Comparison of ENCODE assay signal across 14 cellular contexts in the genomic region with DNA sequence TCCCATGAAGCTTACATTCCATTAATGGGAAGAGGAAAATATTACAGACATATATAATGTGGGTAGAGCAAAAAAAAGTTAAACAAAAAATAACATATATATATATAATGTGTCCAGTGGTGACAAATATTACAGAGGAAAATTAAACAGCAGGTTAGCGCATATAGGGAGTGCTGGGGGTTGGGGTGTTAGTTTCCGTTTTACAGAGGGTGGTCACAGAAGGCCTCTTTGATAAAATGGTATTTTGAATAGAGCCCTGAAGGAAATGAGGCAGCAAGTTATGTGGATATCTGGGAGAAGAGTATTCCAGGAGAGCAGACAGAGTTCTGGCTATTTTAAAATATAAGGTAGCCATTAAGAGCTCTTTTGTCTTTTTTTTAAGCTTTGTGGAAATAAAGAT.
DNase-seq lines count a peak whose midpoint lies in the region; ATAC-seq and TF ChIP-seq lines count a peak whose summit lies in the region.
"Had no signal": no experiment of that assay in that cellular context is flagged by ENCODE, and none has a peak within 500 bp of the region (broad histone marks: within the 10 kb centered on the region; RNA-seq: fewer than 3 reads in every experiment).

No MANE protein-coding gene starts in this region.

- H3K27ac Mint-ChIP-seq in CD4-positive, alpha-beta memory T cell = no peak overlapping the region
- H3K27ac Mint-ChIP-seq in activated CD4-positive, alpha-beta memory T cell treated with anti-CD3 and anti-CD28 coated beads, Interleukin-2, amount 10 ng/mL, durations not matched to agents 7 days and 5 days = no peak overlapping the region
- H3K27ac Mint-ChIP-seq: T-helper 2 cell treated with Interferon-gamma antibody and Interleukin-4, amounts not matched to agents 5 μg/mL and 100 μg/mL, for 36 hours had no signal

- peaks cover 7 to 10% (median 10%) of the 10 kb centered on the region in 4 donors for H3K4me1 Mint-ChIP-seq in CD4-positive, alpha-beta memory T cell
- peaks cover 5% of the 10 kb centered on the region for H3K4me1 Mint-ChIP-seq in activated CD4-positive, alpha-beta memory T cell treated with anti-CD3 and anti-CD28 coated beads, Interleukin-2, amount 10 ng/mL, durations not matched to agents 7 days and 5 days

- no peaks in the 10 kb centered on the region for H3K9me3 Mint-ChIP-seq in CD4-positive, alpha-beta memory T cell
- no peaks in the 10 kb centered on the region for H3K9me3 Mint-ChIP-seq in activated CD4-positive, alpha-beta memory T cell treated with anti-CD3 and anti-CD28 coated beads, Interleukin-2, amount 10 ng/mL, durations not matched to agents 7 days and 5 days
- H3K9me3 Mint-ChIP-seq: T-helper 2 cell treated with Interferon-gamma antibody and Interleukin-4, amounts not matched to agents 5 μg/mL and 100 μg/mL, for 36 hours had no signal

- H3K27ac ChIP-seq in AG04450 (ENCODE audit: low read depth, low read length) (peak overlapping the region; percentile 95), SJSA1 (peak overlapping the region; percentile 99), epithelial cell of prostate (peak overlapping the region; percentile 86), neutrophil (peak overlapping the region; percentile 69)
- H3K27ac ChIP-seq in CD4-positive, alpha-beta memory T cell (ENCODE audit: low read depth, low read length) = no peak overlapping the region
- H3K27ac ChIP-seq: BLaER1 had no signal

- H3K27me3 ChIP-seq in AG04450 (ENCODE audit: control insufficient read depth, insufficient read depth, low read length) = no peaks in the 10 kb centered on the region
- no peaks in the 10 kb centered on the region for H3K27me3 ChIP-seq in SJSA1 (replicated peaks)
- no peaks in the 10 kb centered on the region for H3K27me3 ChIP-seq in neutrophil
- no peaks in the 10 kb centered on the region for H3K27me3 ChIP-seq in CD4-positive, alpha-beta memory T cell (ENCODE audit: insufficient read depth, low read length)
- H3K27me3 ChIP-seq: BLaER1 had no signal

- intact Hi-C loops in CD4-positive, alpha-beta memory T cell (cut with micrococcal nuclease) = no loop called here

- H3K4me3 Mint-ChIP-seq in CD4-positive, alpha-beta memory T cell = no peak overlapping the region
- no peak overlapping the region for H3K4me3 Mint-ChIP-seq in activated CD4-positive, alpha-beta memory T cell treated with anti-CD3 and anti-CD28 coated beads, Interleukin-2, amount 10 ng/mL, durations not matched to agents 7 days and 5 days
- H3K4me3 Mint-ChIP-seq: T-helper 2 cell treated with Interferon-gamma antibody and Interleukin-4, amounts not matched to agents 5 μg/mL and 100 μg/mL, for 36 hours had no signal

- POLR2A ChIA-PET in AG04450 (lab: Yijun Ruan, JAX) = interaction anchor here (0.9 to 1.8 kb wide), 5 partner anchors 11 to 113 kb away, joined by 3 to 4 read pairs (median 3); no protein-coding TSS in a partner anchor
- POLR2A ChIA-PET in CD4-positive, alpha-beta memory T cell (lab: Charles Lee; ENCODE audit: partially characterized antibody) = no interaction called here
- POLR2A ChIA-PET in activated CD4-positive, alpha-beta memory T cell treated with anti-CD3 and anti-CD28 coated beads, Interleukin-2, amount 10 ng/mL, durations not matched to agents 7 days and 5 days (lab: Charles Lee) = no interaction called here

- H3K36me3 Mint-ChIP-seq in CD4-positive, alpha-beta memory T cell = peaks cover 59 to 69% of the 10 kb centered on the region in 2 donors
- peaks cover 33% of the 10 kb centered on the region for H3K36me3 Mint-ChIP-seq in activated CD4-positive, alpha-beta memory T cell treated with anti-CD3 and anti-CD28 coated beads, Interleukin-2, amount 10 ng/mL, durations not matched to agents 7 days and 5 days (ENCODE audit: low read depth)

- H3K4me1 ChIP-seq in SJSA1 (replicated peaks) (peaks cover 46% of the 10 kb centered on the region), neutrophil (ENCODE audit: control insufficient read depth in 1 of 2, insufficient read depth in 1 of 2, low read depth in 1 of 2, low read length in 1 of 2) (peaks cover 82 to 83% of the 10 kb centered on the region in 2 experiments)
- no peaks in the 10 kb centered on the region for H3K4me1 ChIP-seq in CD4-positive, alpha-beta memory T cell (ENCODE audit: insufficient read depth, low read length)
- H3K4me1 ChIP-seq: BLaER1 had no signal

- H3K36me3 ChIP-seq in SJSA1 = peaks cover 7% of the 10 kb centered on the region; the same call in 1 of the 2 replicates
- H3K36me3 ChIP-seq in neutrophil = no peaks in the 10 kb centered on the region
- peaks cover 17% of the 10 kb centered on the region for H3K36me3 ChIP-seq in CD4-positive, alpha-beta memory T cell (ENCODE audit: insufficient read depth, low read length)

- no peak overlapping the region for H3K4me3 ChIP-seq in AG04450 (ENCODE audit: low read depth, low read length)
- H3K4me3 ChIP-seq in SJSA1 = no peak overlapping the region
- H3K4me3 ChIP-seq in neutrophil (ENCODE audit: low read depth in 1 of 2, low read length in 1 of 2) = no peak overlapping the region
- no peak overlapping the region for H3K4me3 ChIP-seq in CD4-positive, alpha-beta memory T cell (ENCODE audit: low read length in 2 of 2)
- H3K4me3 ChIP-seq: BLaER1 had no signal

- no peak for ATAC-seq in HG02610 (IDR thresholded peaks at IDR 0.05; ENCODE audit: unreplicated experiment)

- H3K27me3 Mint-ChIP-seq in CD4-positive, alpha-beta memory T cell = no peaks in the 10 kb centered on the region
- H3K27me3 Mint-ChIP-seq in activated CD4-positive, alpha-beta memory T cell treated with anti-CD3 and anti-CD28 coated beads, Interleukin-2, amount 10 ng/mL, durations not matched to agents 7 days and 5 days = no peaks in the 10 kb centered on the region

- DNase-seq in AG04450 (ENCODE audit: low read depth, low spot score) = no peak
- DNase-seq in SJSA1 (ENCODE audit: low read depth in 1 of 2, low spot score in 2 of 2) = no peak
- DNase-seq in epithelial cell of prostate (ENCODE audit: low read depth, low spot score) = no peak
- DNase-seq in CD4-positive, alpha-beta memory T cell = no peak
- no peak for DNase-seq in effector CD4-positive, alpha-beta T cell
- no peak for DNase-seq in activated CD4-positive, alpha-beta memory T cell treated with anti-CD3 and anti-CD28 coated beads, Interleukin-2, amount 10 ng/mL, durations not matched to agents 7 days and 5 days
- DNase-seq: activated CD4-positive, alpha-beta T cell treated with anti-CD3 and anti-CD28 coated beads, Interleukin-2, amount 50 U/mL, for 4 hours; activated naive CD4-positive, alpha-beta T cell treated with anti-CD3 and anti-CD28 coated beads, Interleukin-2, amount 50 U/mL, for 16 hours; cortex of kidney; GOT3 had no signal

- H3K9me3 ChIP-seq in AG04450 (ENCODE audit: control insufficient read depth, insufficient read depth, low read length) (no peaks in the 10 kb centered on the region), SJSA1 (replicated peaks) (no peaks in the 10 kb centered on the region), neutrophil (no peaks in the 10 kb centered on the region)
- H3K9me3 ChIP-seq in CD4-positive, alpha-beta memory T cell (ENCODE audit: control insufficient read depth in 1 of 2, low read length in 2 of 2) = no peaks in the 10 kb centered on the region
- H3K9me3 ChIP-seq: BLaER1 had no signal

- CTCF ChIA-PET in AG04450 (lab: Charles Lee) = interaction anchor here (0.7 to 1.8 kb wide), 8 partner anchors 11 to 169 kb away, joined by 3 to 5 read pairs (median 3); no protein-coding TSS in a partner anchor
- CTCF ChIA-PET in CD4-positive, alpha-beta memory T cell (lab: Charles Lee; ENCODE audit: partially characterized antibody) = interaction anchor here (0.5 to 1.4 kb wide), 4 partner anchors 11 to 209 kb away, joined by 3 to 5 read pairs (median 4); no protein-coding TSS in a partner anchor
- CTCF ChIA-PET in activated CD4-positive, alpha-beta memory T cell treated with anti-CD3 and anti-CD28 coated beads, Interleukin-2, amount 10 ng/mL, durations not matched to agents 7 days and 5 days (lab: Charles Lee) = interaction anchor here (1.5 to 1.6 kb wide), 2 partner anchors 10 to 27 kb away, joined by 3 read pairs; no protein-coding TSS in a partner anchor

- TF ChIP-seq CTCF in AG04450 (IDR thresholded peaks at IDR 0.05; ENCODE audit: low read depth, low read length) (no peak), neutrophil (IDR thresholded peaks at IDR 0.05) (no peak)
